ENCODE assay signal across 24 cellular contexts in the genomic region with DNA sequence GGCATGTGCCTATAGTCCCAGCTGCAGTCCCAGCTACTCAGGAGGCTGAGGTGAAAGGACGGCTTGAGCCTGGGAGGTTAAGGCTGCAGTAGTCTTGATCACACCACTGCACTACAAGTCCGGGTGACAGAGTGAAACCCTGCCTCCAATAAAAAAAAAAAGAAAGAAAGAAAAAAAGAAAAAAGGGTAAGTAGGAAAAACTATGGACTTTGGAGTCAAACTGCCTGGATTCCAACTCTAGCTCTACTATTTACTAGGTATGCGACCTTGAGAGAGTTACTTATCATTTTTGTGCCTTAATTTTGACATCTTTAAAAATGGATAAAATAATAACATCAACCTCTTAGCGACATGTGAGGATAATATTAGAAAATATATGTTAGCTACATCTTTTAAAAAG.
A peak's percentile ranks its signal among the peaks of the same experiment; 100 is the strongest.
DNase-seq lines count a peak whose midpoint lies in the region; ATAC-seq, FAIRE-seq and TF ChIP-seq lines count a peak whose summit lies in the region.
"Had no signal": no experiment of that assay in that cellular context is flagged by ENCODE, and none has a peak within 500 bp of the region (broad histone marks: within the 10 kb centered on the region; RNA-seq: fewer than 3 reads in every experiment).

No MANE protein-coding gene starts in this region.

- peak overlapping the region; percentile 24 for H3K27ac Mint-ChIP-seq in activated T-cell treated with anti-CD3 and anti-CD28 coated beads, Interleukin-2, amount 50 U/mL, for 24 hours
- H3K27ac Mint-ChIP-seq in progenitor cell of endocrine pancreas: peak overlapping the region; percentile 71
- H3K27ac Mint-ChIP-seq: B cell; CD4-positive, CD25-positive, alpha-beta regulatory T cell; CD8-positive, alpha-beta T cell; H9; HFFc6 had no signal

- H2AFZ ChIP-seq in OCI-LY1 (ENCODE audit: low read length): no peak overlapping the region
- H2AFZ ChIP-seq in HepG2 (ENCODE audit: low read length): no peak overlapping the region
- H2AFZ ChIP-seq: GM23248 had no signal

- WGBS in HepG2 (ENCODE audit: low lambda C conversion rate): 74% methylated on average over 4 of the region's 4 CpGs

- H3K79me2 ChIP-seq in OCI-LY1 (ENCODE audit: insufficient read depth, low read length) (no peaks in the 10 kb centered on the region), HepG2 (ENCODE audit: insufficient read depth, low read length) (peaks cover 22% of the 10 kb centered on the region)

- H3K4me3 Mint-ChIP-seq in activated T-cell treated with anti-CD3 and anti-CD28 coated beads, Interleukin-2, amount 50 U/mL, for 24 hours: no peak overlapping the region
- H3K4me3 Mint-ChIP-seq in activated T-cell treated with anti-CD3 and anti-CD28 coated beads, Interleukin-2, amount 50 U/mL, for 4 hours: no peak overlapping the region
- H3K4me3 Mint-ChIP-seq in progenitor cell of endocrine pancreas (ENCODE audit: low read depth): no peak overlapping the region
- H3K4me3 Mint-ChIP-seq: B cell; CD4-positive, CD25-positive, alpha-beta regulatory T cell; CD8-positive, alpha-beta T cell; H9; HFFc6 had no signal

- H4K20me1 ChIP-seq in OCI-LY1 (ENCODE audit: insufficient read depth, low read length) (no peaks in the 10 kb centered on the region), HepG2 (ENCODE audit: insufficient read depth, low read length) (peaks cover 21% of the 10 kb centered on the region)

- peaks cover 12% of the 10 kb centered on the region for H3K36me3 Mint-ChIP-seq in activated T-cell treated with anti-CD3 and anti-CD28 coated beads, Interleukin-2, amount 50 U/mL, for 24 hours (ENCODE audit: low read depth)
- peaks cover 6% of the 10 kb centered on the region for H3K36me3 Mint-ChIP-seq in activated T-cell treated with anti-CD3 and anti-CD28 coated beads, Interleukin-2, amount 50 U/mL, for 4 hours (ENCODE audit: insufficient read depth)
- H3K36me3 Mint-ChIP-seq in progenitor cell of endocrine pancreas (ENCODE audit: insufficient read depth): peaks cover 18% of the 10 kb centered on the region

- H3F3A ChIP-seq in OCI-LY1 (ENCODE audit: insufficient read depth, low read length): no peaks in the 10 kb centered on the region

- intact Hi-C loops in HepG2 (cut with micrococcal nuclease; ENCODE audit: unreplicated experiment): no loop called here

- no peaks in the 10 kb centered on the region for H3K9me2 ChIP-seq in OCI-LY1 (ENCODE audit: low read depth, low read length)

- CTCF ChIA-PET in HepG2 (lab: Yijun Ruan, JAX; ENCODE audit: low intra/inter-chr PET ratio, low total read pairs): no interaction called here

- H3K9me3 Mint-ChIP-seq in activated T-cell treated with anti-CD3 and anti-CD28 coated beads, Interleukin-2, amount 50 U/mL, for 24 hours: no peaks in the 10 kb centered on the region
- no peaks in the 10 kb centered on the region for H3K9me3 Mint-ChIP-seq in activated T-cell treated with anti-CD3 and anti-CD28 coated beads, Interleukin-2, amount 50 U/mL, for 4 hours
- no peaks in the 10 kb centered on the region for H3K9me3 Mint-ChIP-seq in progenitor cell of endocrine pancreas (ENCODE audit: low read depth)
- H3K9me3 Mint-ChIP-seq: CD4-positive, CD25-positive, alpha-beta regulatory T cell; CD8-positive, alpha-beta T cell; H9; HFFc6 had no signal

- H3K27ac ChIP-seq in OCI-LY1 (ENCODE audit: low read depth, low read length, poor library complexity, severe bottlenecking) (peak overlapping the region; percentile 8), HepG2 (ENCODE audit: extremely low read length, insufficient read depth, low read length) (peak overlapping the region; percentile 33)
- H3K27ac ChIP-seq: 22Rv1, BLaER1, C4-2B, GM23248 had no signal

- H3K9ac ChIP-seq in OCI-LY1 (ENCODE audit: low read length) (no peak overlapping the region), HepG2 (ENCODE audit: insufficient read depth, low read depth, low read length) (no peak overlapping the region)
- H3K9ac ChIP-seq: BLaER1, GM23248 had no signal

- TF ChIP-seq RAD21 in HepG2 (CRISPR knock-in tag; IDR thresholded peaks at IDR 0.05): no peak

- TF ChIP-seq POLR2A in HepG2 (IDR thresholded peaks at IDR 0.05; ENCODE audit: insufficient read depth in 1 of 2, low read depth in 2 of 2, low read length in 2 of 2): no peak

- H3K4me3 ChIP-seq in OCI-LY1 (ENCODE audit: low read depth, low read length, poor library complexity, severe bottlenecking) (no peak overlapping the region), HepG2 (replicated peaks in 1 of 3; ENCODE audit: insufficient read depth in 1 of 3, low read depth in 2 of 3, low read length in 3 of 3) (no peak overlapping the region)
- H3K4me3 ChIP-seq: BLaER1, GM23248 had no signal

- H3K9me3 ChIP-seq in OCI-LY1 (ENCODE audit: low read length) (no peaks in the 10 kb centered on the region), HepG2 (ENCODE audit: low read length) (no peaks in the 10 kb centered on the region)
- H3K9me3 ChIP-seq: BLaER1 had no signal

- H3K36me3 ChIP-seq in OCI-LY1 (ENCODE audit: insufficient read depth, low read length) (no peaks in the 10 kb centered on the region), HepG2 (replicated peaks in 1 of 2; ENCODE audit: control insufficient read depth in 1 of 2, insufficient read depth in 2 of 2, low read length in 2 of 2) (peaks cover 13 to 15% of the 10 kb centered on the region in 2 experiments)

- in situ Hi-C loops in HepG2 (cut with HindIII; ENCODE audit: extremely low pct_ligation_motif_present, low pct_unique_long_range_greater_than_20kb): no loop called here

- no TSS peak for BruUV-seq in HepG2 (replicated peaks; lab: Mats Ljungman, UMichigan)

- no peaks in the 10 kb centered on the region for H3K27me3 Mint-ChIP-seq in activated T-cell treated with anti-CD3 and anti-CD28 coated beads, Interleukin-2, amount 50 U/mL, for 24 hours
- H3K27me3 Mint-ChIP-seq in activated T-cell treated with anti-CD3 and anti-CD28 coated beads, Interleukin-2, amount 50 U/mL, for 4 hours (ENCODE audit: low read depth): no peaks in the 10 kb centered on the region
- no peaks in the 10 kb centered on the region for H3K27me3 Mint-ChIP-seq in progenitor cell of endocrine pancreas
- H3K27me3 Mint-ChIP-seq: B cell; CD4-positive, CD25-positive, alpha-beta regulatory T cell had no signal

- DNase-seq in activated T-cell treated with anti-CD3 and anti-CD28 coated beads, Interleukin-2, amount 50 U/mL, for 24 hours: no peak
- DNase-seq in activated T-cell treated with anti-CD3 and anti-CD28 coated beads, Interleukin-2, amount 50 U/mL, for 4 hours: no peak
- DNase-seq in HepG2 (ENCODE audit: low spot score): peak; percentile 26
- no peak for DNase-seq in progenitor cell of endocrine pancreas (ENCODE audit: low spot score, unreplicated experiment)
- DNase-seq in DMS153 (lab: John Stamatoyannopoulos, UW): no peak
- no peak for DNase-seq in DMS53 treated with DMSO at 0.1 percent for 48 hours (lab: John Stamatoyannopoulos, UW; ENCODE audit: unreplicated experiment)
- no peak for DNase-seq in cerebellar nuclear complex (lab: John Stamatoyannopoulos, UW)
- DNase-seq: CD4-positive, CD25-positive, alpha-beta regulatory T cell; CD8-positive, alpha-beta T cell; DMS 273 treated with DMSO at 0.1 percent for 48 hours; DMS53; DND-41; GM23248; H9; HFFc6 had no signal

- TF ChIP-seq CTCF in OCI-LY1 (IDR thresholded peaks at IDR 0.05; ENCODE audit: low read length) (no peak), HepG2 (CRISPR knock-in tag; IDR thresholded peaks at IDR 0.05) (no peak), progenitor cell of endocrine pancreas (IDR thresholded peaks at IDR 0.05; ENCODE audit: unreplicated experiment) (no peak)

- H3K4me1 ChIP-seq in OCI-LY1 (ENCODE audit: insufficient read depth, low read length, severe bottlenecking) (peaks cover 66% of the 10 kb centered on the region), HepG2 (ENCODE audit: insufficient read depth, low read length) (peaks cover 76% of the 10 kb centered on the region)

- no peak overlapping the region for H3K4me2 ChIP-seq in OCI-LY1 (ENCODE audit: low read length)
- no peak overlapping the region for H3K4me2 ChIP-seq in HepG2 (ENCODE audit: low read depth, low read length)
- H3K4me2 ChIP-seq: BLaER1 had no signal

- H3K4me1 Mint-ChIP-seq in activated T-cell treated with anti-CD3 and anti-CD28 coated beads, Interleukin-2, amount 50 U/mL, for 24 hours (ENCODE audit: low read depth): peaks cover 46% of the 10 kb centered on the region
- peaks cover 26% of the 10 kb centered on the region for H3K4me1 Mint-ChIP-seq in activated T-cell treated with anti-CD3 and anti-CD28 coated beads, Interleukin-2, amount 50 U/mL, for 4 hours (ENCODE audit: low read depth)
- peaks cover 34% of the 10 kb centered on the region for H3K4me1 Mint-ChIP-seq in progenitor cell of endocrine pancreas (ENCODE audit: low read depth)

- no peak for FAIRE-seq in HepG2 (lab: Jason Lieb, UNC)
- FAIRE-seq: A204.1, D721Med, G401.6, GM12892 had no signal

- POLR2A ChIA-PET in HepG2 (lab: Yijun Ruan, JAX): no interaction called here

- TF ChIP-seq EP300 in HepG2 (IDR thresholded peaks at IDR 0.05; ENCODE audit: low read depth in 2 of 2, low read length in 2 of 2) (no peak), HepG2 (CRISPR knock-in tag; IDR thresholded peaks at IDR 0.05; ENCODE audit: borderline replicate concordance) (no peak)

- H3K27me3 ChIP-seq in OCI-LY1 (ENCODE audit: insufficient read depth, low read length): no peaks in the 10 kb centered on the region
- no peaks in the 10 kb centered on the region for H3K27me3 ChIP-seq in HepG2 (ENCODE audit: control insufficient read depth in 1 of 2, insufficient read depth in 2 of 2, low read length in 2 of 2)
- H3K27me3 ChIP-seq: BLaER1 had no signal

- ATAC-seq in activated T-cell treated with anti-CD3 and anti-CD28 coated beads, Interleukin-2, amount 50 U/mL, for 4 hours: no peak
- no peak for ATAC-seq in HepG2
- ATAC-seq: CD8-positive, alpha-beta T cell had no signal

TF ChIP-seq in HepG2, 621 proteins besides CTCF, POLR2A, EP300 and RAD21 (continues in another document):
- no peak for TF ChIP-seq ZNF282 (IDR thresholded peaks at IDR 0.05; ENCODE audit: partially characterized antibody)
- TF ChIP-seq, protein P1, sequence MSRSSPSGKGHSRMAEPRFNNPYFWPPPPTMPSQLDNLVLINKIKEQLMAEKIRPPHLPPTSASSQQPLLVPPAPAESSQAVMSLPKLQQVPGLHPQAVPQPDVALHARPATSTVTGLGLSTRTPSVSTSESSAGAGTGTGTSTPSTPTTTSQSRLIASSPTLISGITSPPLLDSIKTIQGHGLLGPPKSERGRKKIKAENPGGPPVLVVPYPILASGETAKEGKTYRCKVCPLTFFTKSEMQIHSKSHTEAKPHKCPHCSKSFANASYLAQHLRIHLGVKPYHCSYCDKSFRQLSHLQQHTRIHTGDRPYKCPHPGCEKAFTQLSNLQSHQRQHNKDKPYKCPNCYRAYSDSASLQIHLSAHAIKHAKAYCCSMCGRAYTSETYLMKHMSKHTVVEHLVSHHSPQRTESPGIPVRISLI (CRISPR knock-in tag; IDR thresholded peaks at IDR 0.05; ENCODE audit: borderline replicate concordance): peak; percentile 55; the same call in 1 of the 2 replicates
